ENCODE assay signal across 8 cellular contexts in the genomic region with DNA sequence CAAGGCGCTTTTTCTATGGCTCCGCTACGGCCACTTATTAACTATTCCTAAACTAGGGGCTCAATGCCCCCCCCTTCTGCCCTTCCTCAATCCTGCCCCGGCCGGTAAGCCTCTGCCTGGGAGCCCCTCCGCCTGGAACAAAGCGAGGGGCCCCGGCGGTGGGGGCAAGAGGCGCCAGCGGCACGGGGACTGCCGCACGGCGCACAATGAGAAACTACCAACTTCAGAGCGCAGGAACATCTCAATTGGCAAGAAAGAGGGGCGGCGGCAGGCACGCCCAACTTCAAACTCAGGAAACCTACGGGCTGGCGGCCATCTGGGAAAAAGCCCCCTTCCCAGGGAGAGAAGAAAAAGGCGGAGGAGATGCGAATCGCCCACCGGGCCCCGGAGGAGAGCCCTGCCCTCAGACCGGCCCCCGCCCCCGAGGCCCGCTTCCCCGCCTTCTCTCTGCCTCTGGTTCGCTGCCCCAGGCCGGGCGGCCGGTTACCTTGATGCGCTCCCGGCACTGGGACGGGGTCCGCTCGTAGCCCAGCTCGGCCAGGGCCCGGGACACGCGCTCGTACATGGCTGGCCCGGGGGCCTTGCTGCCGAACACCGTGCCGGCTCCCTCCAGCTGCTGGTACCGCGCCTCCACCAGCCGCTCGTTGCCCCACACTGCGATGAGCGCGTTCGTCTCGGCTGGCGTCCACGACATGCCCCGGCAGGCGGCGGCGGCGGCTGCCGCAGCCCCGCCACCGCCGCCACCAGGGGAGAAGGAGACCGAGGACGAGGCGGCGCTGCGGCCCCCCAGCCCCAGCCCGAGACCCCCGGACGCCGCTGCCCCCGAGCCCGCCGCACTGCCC. TPM values are rescaled to one million over a fixed set of nuclear protein-coding genes. Genes with fewer than 3 reads are reported as not detected.
DNase-seq lines count a peak whose midpoint lies in the region; ATAC-seq and TF ChIP-seq lines count a peak whose summit lies in the region.

No MANE protein-coding gene starts in this region.

- CTCF ChIA-PET in Caco-2 (lab: Charles Lee): interaction anchor here (0.8 to 4.5 kb wide), 14 partner anchors 21 to 155 kb away, joined by 3 to 36 read pairs (median 6); partner anchors contain the start of gene ESAM

- no peaks in the 10 kb centered on the region for H3K9me3 Mint-ChIP-seq in Caco-2 (ENCODE audit: unreplicated experiment)

- H3K36me3 Mint-ChIP-seq in Caco-2 (ENCODE audit: insufficient read depth, unreplicated experiment): peaks cover 13% of the 10 kb centered on the region

- ATAC-seq in GM19468 (IDR thresholded peaks at IDR 0.05; ENCODE audit: extremely low read depth, unreplicated experiment): peak; percentile 24

- POLR2A ChIA-PET in Caco-2 (lab: Charles Lee): interaction anchor here (0.6 to 1.4 kb wide), 5 partner anchors 12 to 177 kb away, joined by 3 to 8 read pairs (median 3); no protein-coding TSS in a partner anchor

- DNase-seq in Caco-2 (peak; percentile 51 to 71), HT-29 (ENCODE audit: low spot score) (peak; percentile 43), cardiac fibroblast (ENCODE audit: low read depth in 2 of 2) (peak; percentile 28 to 38), kidney tubule cell (ENCODE audit: low spot score) (peak; percentile 34), A172 (ENCODE audit: low spot score) (no peak)
- DNase-seq in stimulated activated CD4-positive, alpha-beta T cell treated with anti-CD3 and anti-CD28 coated beads, Interleukin-2, amount 100 ng/mL, for 48 hours: peak; percentile 21 to 25

- intact Hi-C loops in Caco-2 (cut with micrococcal nuclease; ENCODE audit: unreplicated experiment): loop anchor here (1.0 kb wide), 3 partner anchors 24 to 177 kb away; partner anchors contain the start of gene TBRG1

- TF ChIP-seq CTCF in Caco-2 (IDR thresholded peaks at IDR 0.05; ENCODE audit: insufficient read depth in 1 of 2, low read depth in 1 of 2, low read length in 1 of 2, severe bottlenecking in 1 of 2, unreplicated experiment in 1 of 2): no peak
- no peak for TF ChIP-seq CTCF in VCaP (conservative IDR thresholded peaks at IDR 0.05)
- TF ChIP-seq CTCF in cardiac fibroblast (IDR thresholded peaks at IDR 0.05; ENCODE audit: low read depth, low read length): no peak

- no peaks in the 10 kb centered on the region for H3K36me3 ChIP-seq in Caco-2 (ENCODE audit: control insufficient read depth, insufficient read depth, low read length)

- no TSS peak for BruUV-seq in Caco-2 (replicated peaks; lab: Mats Ljungman, UMichigan)

- H3K27me3 ChIP-seq in Caco-2 (replicated peaks; ENCODE audit: control insufficient read depth, insufficient read depth, low read length): no peaks in the 10 kb centered on the region

- H3K4me1 Mint-ChIP-seq in Caco-2 (ENCODE audit: low read depth, unreplicated experiment): peaks cover 25% of the 10 kb centered on the region

- peak overlapping the region; percentile 98 for H3K27ac ChIP-seq in VCaP

- peak overlapping the region; percentile 81 for H3K4me3 Mint-ChIP-seq in Caco-2 (ENCODE audit: unreplicated experiment)

- H3K4me1 ChIP-seq in Caco-2: peaks cover 17% of the 10 kb centered on the region

- peak overlapping the region; percentile 65 for H3K27ac Mint-ChIP-seq in Caco-2 (ENCODE audit: unreplicated experiment)

- H3K4me3 ChIP-seq in Caco-2 (ENCODE audit: low read depth, low read length) (peak overlapping the region; percentile 96), cardiac fibroblast (replicated peaks in 1 of 2; ENCODE audit: low read depth in 2 of 2, low read length in 2 of 2) (peak overlapping the region; percentile 70 to 82)

- H3K9me3 ChIP-seq in Caco-2: no peaks in the 10 kb centered on the region

- H3K27me3 Mint-ChIP-seq in Caco-2 (ENCODE audit: insufficient read depth, unreplicated experiment): no peaks in the 10 kb centered on the region

RNA-seq across cellular contexts. Expression of gene MSANTD2, which starts 0.6 kb away (rescaled TPM):
- total RNA-seq in Caco-2 (2022): 28.3 and 33.2 TPM in 2 replicates
- 24.2 and 27.5 TPM in 2 replicates for total RNA-seq in HT-29 (2014; rRNA removed; shearing (Covaris generic))
- 6.7 and 9.6 TPM in 2 replicates for total RNA-seq in A172 (2014; rRNA removed; shearing (Covaris generic))

RNA-seq across cellular contexts. Expression of gene ESAM, which starts 37.5 kb away (rescaled TPM):
- total RNA-seq in Caco-2 (2022): 5.3 and 6.1 TPM in 2 replicates
- 31.1 and 38.2 TPM in 2 replicates for total RNA-seq in HT-29 (2014; rRNA removed; shearing (Covaris generic))
- 0.10 TPM in 2 replicates for total RNA-seq in A172 (2014; rRNA removed; shearing (Covaris generic))

RNA-seq across cellular contexts. Expression of gene VSIG2, which starts 47.5 kb away (rescaled TPM):
- total RNA-seq in Caco-2 (2022): 0.28 TPM in 1 of 2 replicates, not detected in the other
- 137 and 149 TPM in 2 replicates for total RNA-seq in HT-29 (2014; rRNA removed; shearing (Covaris generic))
- not detected in 2 replicates for total RNA-seq in A172 (2014; rRNA removed; shearing (Covaris generic))

RNA-seq across cellular contexts. Expression of gene NRGN, which starts 59.9 kb away (rescaled TPM):
- 5.7 and 7.8 TPM in 2 replicates for total RNA-seq in Caco-2 (2022)
- 9.9 and 12.4 TPM in 2 replicates for total RNA-seq in HT-29 (2014; rRNA removed; shearing (Covaris generic))
- 0.45 and 0.46 TPM in 2 replicates for total RNA-seq in A172 (2014; rRNA removed; shearing (Covaris generic))

Comparison
In these comparisons a context has a peak if more than half of its experiments do, and no peak if none do; other contexts are left out.
1. RNA of gene VSIG2, which starts 47.5 kb away (total RNA-seq): 137 to 149 TPM in HT-29; 0.28 TPM in Caco-2 and not detected in A172; every median in the first group is over 100 times any median in the second.